27 cellular contexts compared by ENCODE assay signal in the genomic region with DNA sequence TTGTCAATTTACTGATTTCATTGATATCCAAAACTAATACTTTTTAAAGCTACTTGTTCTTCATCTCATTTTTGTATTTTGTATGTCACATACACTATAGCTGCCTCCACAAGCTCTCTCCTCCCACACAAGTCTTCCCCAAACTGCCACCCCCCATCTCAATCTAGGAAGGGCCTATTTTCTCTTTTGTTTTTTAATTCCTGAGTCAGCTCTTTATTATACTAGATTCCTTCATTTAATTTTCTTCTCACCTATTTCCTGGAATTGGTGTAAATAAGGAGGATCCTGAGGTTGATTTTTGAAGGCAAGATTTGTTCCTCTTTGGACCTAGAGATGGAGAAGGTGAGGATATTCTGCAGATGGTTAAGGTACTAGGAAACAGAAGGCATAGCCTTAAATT.
"Had no signal": no experiment of that assay in that cellular context is flagged by ENCODE, and none has a peak within 500 bp of the region (broad histone marks: within the 10 kb centered on the region; RNA-seq: fewer than 3 reads in every experiment).

No MANE protein-coding gene starts in this region.

- H3K36me3 ChIP-seq: colonic mucosa, esophagus muscularis mucosa, esophagus squamous epithelium, gastrocnemius medialis, gastroesophageal sphincter, heart left ventricle, heart right ventricle had no signal

- H3K27ac Mint-ChIP-seq: dendritic cell treated with granulocyte-macrophage colony-stimulating factor and Interleukin-4, amounts not matched to agents 40 ng/mL and 50 ng/mL, for 4 days; endodermal cell had no signal

- DNase-seq: colonic mucosa; cortex of kidney; dermis blood vessel endothelial cell; dorsolateral prefrontal cortex; effector CD4-positive, alpha-beta T cell; effector memory CD4-positive, alpha-beta T cell; endodermal cell; erythroblast; esophagus squamous epithelium; foreskin fibroblast; foreskin keratinocyte; foreskin melanocyte; gastrocnemius medialis; glutamatergic neuron; heart left ventricle; heart right ventricle had no signal

- H3K27me3 Mint-ChIP-seq: dendritic cell treated with granulocyte-macrophage colony-stimulating factor and Interleukin-4, amounts not matched to agents 40 ng/mL and 50 ng/mL, for 4 days had no signal

- H3K4me3 Mint-ChIP-seq: dendritic cell treated with granulocyte-macrophage colony-stimulating factor and Interleukin-4, amounts not matched to agents 40 ng/mL and 50 ng/mL, for 4 days; endodermal cell had no signal

- H3K27ac ChIP-seq: colonic mucosa, coronary artery, dorsolateral prefrontal cortex, epithelial cell of prostate, esophagus muscularis mucosa, esophagus squamous epithelium, foreskin keratinocyte, gastrocnemius medialis, gastroesophageal sphincter, heart left ventricle, heart right ventricle, hepatocyte had no signal

- FAIRE-seq: colon, endometrium, endothelial cell of umbilical vein, frontal cortex had no signal

- H3K4me1 ChIP-seq: colonic mucosa, esophagus muscularis mucosa, esophagus squamous epithelium, foreskin keratinocyte, gastrocnemius medialis, heart left ventricle, heart right ventricle had no signal

- H3K27me3 ChIP-seq: colonic mucosa, dorsolateral prefrontal cortex, esophagus muscularis mucosa, esophagus squamous epithelium, foreskin keratinocyte, gastrocnemius medialis, gastroesophageal sphincter, heart left ventricle, heart right ventricle, hepatocyte had no signal

- H2AFZ ChIP-seq: hepatocyte had no signal

- H3K4me2 ChIP-seq: hepatocyte had no signal

- H3K9me3 ChIP-seq: colonic mucosa, esophagus muscularis mucosa, esophagus squamous epithelium, gastrocnemius medialis, gastroesophageal sphincter, heart left ventricle had no signal

- H3K4me3 ChIP-seq: colonic mucosa, coronary artery, dorsolateral prefrontal cortex, esophagus muscularis mucosa, esophagus squamous epithelium, gastrocnemius medialis, gastroesophageal sphincter, heart left ventricle, heart right ventricle, hepatocyte had no signal

- ATAC-seq: esophagus mucosa, foreskin keratinocyte, gastrocnemius medialis, gastroesophageal sphincter, heart left ventricle, heart right ventricle had no signal

- H3K79me2 ChIP-seq: hepatocyte had no signal
